Comparison of ENCODE assay signal across 8 cellular contexts in genomic region chr7:73682745-73683055, GRCh38. TPM values are rescaled to one million over a fixed set of nuclear protein-coding genes. Genes with fewer than 3 reads are reported as not detected.
DNase-seq lines count a peak whose midpoint lies in the region; ATAC-seq and TF ChIP-seq lines count a peak whose summit lies in the region.

No MANE protein-coding gene starts in this region.

- CTCF ChIA-PET in CD8-positive, alpha-beta memory T cell (lab: Charles Lee), result interaction anchor here (1.1 kb wide), 2 partner anchors 17 to 42 kb away, joined by 3 read pairs; no protein-coding TSS in a partner anchor

- H3K4me3 ChIP-seq in CD8-positive, alpha-beta memory T cell (ENCODE audit: low read length), result peak overlapping the region; percentile 99
- peak overlapping the region; percentile 68 to 87 (median 86) for H3K4me3 ChIP-seq in breast epithelium

- TF ChIP-seq CTCF in breast epithelium (IDR thresholded peaks at IDR 0.05), result no peak
- no peak for TF ChIP-seq CTCF in mesothelial cell of epicardium (IDR thresholded peaks at IDR 0.05; ENCODE audit: unreplicated experiment)

- no peaks in the 10 kb centered on the region for H3K27me3 ChIP-seq in CD8-positive, alpha-beta memory T cell (ENCODE audit: insufficient read depth, low read length, poor library complexity, severe bottlenecking)
- H3K27me3 ChIP-seq in breast epithelium, result no peaks in the 10 kb centered on the region

- ATAC-seq in HG03159 (IDR thresholded peaks at IDR 0.05; ENCODE audit: unreplicated experiment) (peak; percentile 14), HG02763 (IDR thresholded peaks at IDR 0.05; ENCODE audit: unreplicated experiment) (no peak)

- no peak for TF ChIP-seq POLR2A in breast epithelium (IDR thresholded peaks at IDR 0.05)

- no peak for DNase-seq in CD8-positive, alpha-beta memory T cell
- DNase-seq in breast epithelium (ENCODE audit: low spot score in 2 of 2) (no peak), mesothelial cell of epicardium (ENCODE audit: low spot score in 2 of 2, unreplicated experiment in 2 of 2) (peak in 1 of 2 experiments; percentile 44), NCI-H1092 (lab: John Stamatoyannopoulos, UW) (no peak), SHP77 (lab: John Stamatoyannopoulos, UW) (no peak), NCI-H526 (lab: John Stamatoyannopoulos, UW) (no peak)

- POLR2A ChIA-PET in CD8-positive, alpha-beta memory T cell (lab: Charles Lee), result no interaction called here

- peaks cover 0 to 49% (median 6%) of the 10 kb centered on the region in 3 donors for H3K36me3 Mint-ChIP-seq in CD8-positive, alpha-beta memory T cell
- peaks cover 26% of the 10 kb centered on the region for H3K36me3 Mint-ChIP-seq in mesothelial cell of epicardium

- peak overlapping the region; percentile 76 to 97 (median 94) for H3K27ac Mint-ChIP-seq in CD8-positive, alpha-beta memory T cell
- peak overlapping the region; percentile 97 for H3K27ac Mint-ChIP-seq in mesothelial cell of epicardium

- H3K4me1 Mint-ChIP-seq in CD8-positive, alpha-beta memory T cell, result peaks cover 21 to 56% (median 33%) of the 10 kb centered on the region in 3 donors
- H3K4me1 Mint-ChIP-seq in mesothelial cell of epicardium, result peaks cover 27% of the 10 kb centered on the region

- peaks cover 19% of the 10 kb centered on the region for H3K36me3 ChIP-seq in CD8-positive, alpha-beta memory T cell (ENCODE audit: insufficient read depth, low read length)
- H3K36me3 ChIP-seq in breast epithelium, result no peaks in the 10 kb centered on the region

- no peaks in the 10 kb centered on the region for H3K27me3 Mint-ChIP-seq in CD8-positive, alpha-beta memory T cell
- no peaks in the 10 kb centered on the region for H3K27me3 Mint-ChIP-seq in mesothelial cell of epicardium (ENCODE audit: low read depth)

- H3K4me1 ChIP-seq in CD8-positive, alpha-beta memory T cell (ENCODE audit: insufficient read depth, low read length), result peaks cover 24% of the 10 kb centered on the region
- peaks cover 11 to 14% of the 10 kb centered on the region in 2 donors for H3K4me1 ChIP-seq in breast epithelium

- H3K9me3 ChIP-seq in CD8-positive, alpha-beta memory T cell (ENCODE audit: low read length), result no peaks in the 10 kb centered on the region
- H3K9me3 ChIP-seq in breast epithelium, result no peaks in the 10 kb centered on the region

- intact Hi-C loops in breast epithelium (cut with DNase I; ENCODE audit: low total_unique reads), result no loop called here

- H3K4me3 Mint-ChIP-seq in CD8-positive, alpha-beta memory T cell, result peak overlapping the region; percentile 91 to 98 (median 96)
- H3K4me3 Mint-ChIP-seq in mesothelial cell of epicardium, result peak overlapping the region; percentile 90

- H3K27ac ChIP-seq in CD8-positive, alpha-beta memory T cell (ENCODE audit: low read depth, low read length), result peak overlapping the region; percentile 93
- H3K27ac ChIP-seq in breast epithelium, result peak overlapping the region; percentile 85 to 88

- H3K9me3 Mint-ChIP-seq in CD8-positive, alpha-beta memory T cell, result no peaks in the 10 kb centered on the region
- no peaks in the 10 kb centered on the region for H3K9me3 Mint-ChIP-seq in mesothelial cell of epicardium

RNA-seq across cellular contexts. Expression of gene DNAJC30, which starts 0.6 kb away (rescaled TPM):
- 10 to 100 TPM; 10.9 to 12.4 TPM for total RNA-seq in CD8-positive, alpha-beta memory T cell
- 10.0 TPM for polyA plus RNA-seq in CD8-positive, alpha-beta memory T cell
- 1 to 10 TPM; 2.9 to 6.9 (median 4.6) TPM for total RNA-seq in breast epithelium
- 13.1 to 14.8 TPM (median 14.6 TPM) in 3 replicates for total RNA-seq in mesothelial cell of epicardium

RNA-seq across cellular contexts. Expression of gene BUD23, which starts 0.7 kb away (rescaled TPM):
- total RNA-seq in CD8-positive, alpha-beta memory T cell, result 100 to 1,000 TPM; 102 to 113 TPM
- polyA plus RNA-seq in CD8-positive, alpha-beta memory T cell, result 130 TPM
- 10 to 100 TPM; 39.5 to 49.8 (median 41.0) TPM for total RNA-seq in breast epithelium
- 64.2 to 70.2 TPM (median 69.1 TPM) in 3 replicates for total RNA-seq in mesothelial cell of epicardium

RNA-seq across cellular contexts. Expression of gene VPS37D, which starts 15.1 kb away (rescaled TPM):
- total RNA-seq in CD8-positive, alpha-beta memory T cell, result under 1 TPM in 1 of 2 experiments, not detected in 1; 0.18 TPM
- polyA plus RNA-seq in CD8-positive, alpha-beta memory T cell, result 0.17 TPM
- 1 to 10 TPM; 3.5 to 5.9 (median 3.8) TPM for total RNA-seq in breast epithelium
- total RNA-seq in mesothelial cell of epicardium, result 15.4 to 16.7 TPM (median 16.1 TPM) in 3 replicates

RNA-seq across cellular contexts. Expression of gene STX1A, which starts 36.8 kb away (rescaled TPM):
- 10 to 100 TPM; 18.4 to 18.8 TPM for total RNA-seq in CD8-positive, alpha-beta memory T cell
- polyA plus RNA-seq in CD8-positive, alpha-beta memory T cell, result 1.5 TPM
- total RNA-seq in breast epithelium (1 to 10 TPM; 5.9 to 9.5 (median 8.5) TPM), mesothelial cell of epicardium (12.5 to 15.5 TPM (median 13.2 TPM) in 3 replicates)

RNA-seq across cellular contexts. Expression of gene ABHD11, which starts 55.9 kb away (rescaled TPM):
- 10 to 100 TPM; 23.2 to 26.5 TPM for total RNA-seq in CD8-positive, alpha-beta memory T cell
- polyA plus RNA-seq in CD8-positive, alpha-beta memory T cell, result 13.1 TPM
- 10 to 100 TPM; 10.9 to 57.8 (median 36.4) TPM for total RNA-seq in breast epithelium
- 33.9 to 40.7 TPM (median 35.2 TPM) in 3 replicates for total RNA-seq in mesothelial cell of epicardium
